ENCODE assay signal across 9 cellular contexts in the genomic region with DNA sequence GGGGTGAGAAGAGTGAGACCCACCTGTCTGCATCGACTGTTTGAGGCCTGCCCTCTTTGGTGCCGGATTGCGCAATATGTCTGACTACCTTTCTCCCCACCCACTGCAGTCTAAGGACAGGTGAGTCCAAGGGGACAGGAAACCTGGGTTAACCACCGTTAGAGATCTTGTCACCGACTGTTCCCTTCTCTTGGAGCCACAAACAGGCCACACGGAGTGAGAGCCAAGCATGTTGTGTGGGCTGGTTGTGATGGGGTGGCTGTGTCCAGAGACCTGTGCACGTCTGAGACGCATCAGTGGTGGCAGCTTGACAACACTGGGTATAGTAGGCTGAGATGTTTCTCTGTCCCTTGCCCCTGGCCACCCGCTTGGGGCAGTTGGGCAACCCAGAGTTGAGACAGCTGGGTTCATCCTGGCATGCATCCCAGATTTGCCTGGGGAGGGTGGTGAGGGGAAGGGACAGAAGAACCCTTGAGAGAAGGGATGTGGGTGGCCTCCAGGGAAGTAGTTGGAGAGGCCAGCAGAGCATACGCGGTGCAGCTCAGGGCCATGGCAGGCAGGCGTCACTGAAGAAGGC. TPM values are rescaled to one million over a fixed set of nuclear protein-coding genes. Genes with fewer than 3 reads are reported as not detected.
DNase-seq lines count a peak whose midpoint lies in the region; ATAC-seq, FAIRE-seq and TF ChIP-seq lines count a peak whose summit lies in the region.
"Had no signal": no experiment of that assay in that cellular context is flagged by ENCODE, and none has a peak within 500 bp of the region (broad histone marks: within the 10 kb centered on the region; RNA-seq: fewer than 3 reads in every experiment).

No MANE protein-coding gene starts in this region.

- H3K36me3 ChIP-seq in SJCRH30 (peaks cover 14% of the 10 kb centered on the region; the same call in 1 of the 2 replicates), spleen (peaks cover 0 to 14% (median 0%) of the 10 kb centered on the region in 6 donors)

- DNase-seq in GM12891 (ENCODE audit: insufficient read length, low spot score) (no peak), SJCRH30 (peak; percentile 88 to 90), left cardiac atrium (peak; percentile 67), spleen (peak; percentile 72), NCI-H748 (lab: John Stamatoyannopoulos, UW; ENCODE audit: unreplicated experiment) (no peak), NCI-H146 (lab: John Stamatoyannopoulos, UW) (no peak)
- DNase-seq: stimulated activated naive CD4-positive, alpha-beta T cell treated with Interleukin-2 at 50 U/mL for 16 hours had no signal

- H3K27me3 ChIP-seq in SJCRH30 (no peaks in the 10 kb centered on the region), spleen (replicated peaks in 1 of 7) (no peaks in the 10 kb centered on the region)

- no peak for TF ChIP-seq CTCF in spleen (IDR thresholded peaks at IDR 0.05 in 8 of 11, conservative IDR thresholded peaks at IDR 0.05 in 3 of 11)

- no peak for TF ChIP-seq POLR2A in GM12891 (IDR thresholded peaks at IDR 0.05; ENCODE audit: low read depth, low read length)
- no peak for TF ChIP-seq POLR2A in spleen (IDR thresholded peaks at IDR 0.05)

- ATAC-seq in left cardiac atrium (peak; percentile 63 to 69), HG03457 (IDR thresholded peaks at IDR 0.05; ENCODE audit: unreplicated experiment) (no peak), GM19023 (IDR thresholded peaks at IDR 0.05; ENCODE audit: unreplicated experiment) (no peak)

- H3K4me3 ChIP-seq in SJCRH30 (no peak overlapping the region), spleen (no peak overlapping the region)

- intact Hi-C loops in left cardiac atrium (cut with DNase I), result no loop called here
- intact Hi-C loops in spleen (cut with DNase I; ENCODE audit: low total_unique reads), result no loop called here

- WGBS in spleen, 5 donors, result 47 to 68% (median 52%) methylated on average over 12 of the region's 12 CpGs

- H3K27ac ChIP-seq in SJCRH30 (no peak overlapping the region), spleen (peak overlapping the region in 4 of 8 donors; percentile 8 to 67 (median 22))

- H3K9me3 ChIP-seq in SJCRH30 (replicated peaks) (no peaks in the 10 kb centered on the region), spleen (no peaks in the 10 kb centered on the region)

- FAIRE-seq in GM12891 (lab: Jason Lieb, UNC), result no peak

- H3K4me1 ChIP-seq in SJCRH30 (peaks cover 24% of the 10 kb centered on the region), spleen (peaks cover 27 to 99% (median 78%) of the 10 kb centered on the region in 6 donors)

TF ChIP-seq in GM12891, 5 proteins besides CTCF, POLR2A, EP300 and RAD21:
- TF ChIP-seq POLR2AphosphoS5 (IDR thresholded peaks at IDR 0.05; ENCODE audit: low read depth, low read length) (no peak), TAF1 (IDR thresholded peaks at IDR 0.05; ENCODE audit: low read depth, low read length) (no peak), SPI1 (IDR thresholded peaks at IDR 0.05; ENCODE audit: low read depth, low read length) (no peak), PAX5 (IDR thresholded peaks at IDR 0.05; ENCODE audit: insufficient read depth, low read length, severe bottlenecking) (no peak), POU2F2 (IDR thresholded peaks at IDR 0.05; ENCODE audit: low read depth, low read length) (peak; percentile 12; the same call in 1 of the 2 replicates)

RNA-seq across cellular contexts. Expression of gene MPRIP, which starts 21.4 kb away (rescaled TPM):
- 68.5 TPM for polyA plus RNA-seq in GM12891 (2012; ENCODE audit: low read depth, missing spikeins)
- 312 and 334 TPM in 2 replicates for total RNA-seq in SJCRH30 (2014; rRNA removed; shearing (Covaris generic))
- total RNA-seq in left cardiac atrium, result 100 to 1,000 TPM; 247 to 329 TPM
- 100 to 1,000 TPM; 120 to 309 (median 197) TPM for total RNA-seq in spleen
- 100 to 1,000 TPM in 1 of 3 donors, 10 to 100 TPM in 2; 52.3 to 114 (median 83.0) TPM for polyA plus RNA-seq in spleen

Comparison
In these comparisons a context has a peak if more than half of its experiments do, and no peak if none do; other contexts are left out.
1. DNase-seq: peak in SJCRH30 (2 of 2), left cardiac atrium (single experiment) and spleen (single experiment); none in GM12891 (single experiment), NCI-H748 (single experiment) and NCI-H146 (single experiment).
2. ATAC-seq: peak in left cardiac atrium (2 of 2); none in HG03457 (single experiment) and GM19023 (single experiment).